ENCODE assay signal across 8 cellular contexts in genomic region chr17:7263071-7263800, GRCh38. TPM values are rescaled to one million over a fixed set of nuclear protein-coding genes. Genes with fewer than 3 reads are reported as not detected.
DNase-seq lines count a peak whose midpoint lies in the region; ATAC-seq, FAIRE-seq and TF ChIP-seq lines count a peak whose summit lies in the region.

No MANE protein-coding gene starts in this region.

- no peak overlapping the region for H2AFZ ChIP-seq in HepG2 (ENCODE audit: low read length)

- H4K20me1 ChIP-seq in HepG2 (ENCODE audit: insufficient read depth, low read length) = no peaks in the 10 kb centered on the region

- TF ChIP-seq EP300 in HepG2 (IDR thresholded peaks at IDR 0.05; ENCODE audit: low read depth in 2 of 2, low read length in 2 of 2) = no peak
- no peak for TF ChIP-seq EP300 in HepG2 (CRISPR knock-in tag; IDR thresholded peaks at IDR 0.05; ENCODE audit: borderline replicate concordance)

- BruUV-seq in HepG2 (replicated peaks; lab: Mats Ljungman, UMichigan) = no TSS peak

- H3K4me1 ChIP-seq in HUES6 (ENCODE audit: control insufficient read depth, insufficient read depth, low read length) = peaks cover 7% of the 10 kb centered on the region
- H3K4me1 ChIP-seq in ascending aorta = peaks cover 8 to 13% of the 10 kb centered on the region in 2 donors
- peaks cover 63% of the 10 kb centered on the region for H3K4me1 ChIP-seq in HepG2 (ENCODE audit: insufficient read depth, low read length)

- TF ChIP-seq CTCF in C4-2B (conservative IDR thresholded peaks at IDR 0.05) (no peak), ascending aorta (IDR thresholded peaks at IDR 0.05) (no peak), HepG2 (CRISPR knock-in tag; IDR thresholded peaks at IDR 0.05) (no peak)

- no peak for ATAC-seq in HepG2
- no peak for ATAC-seq in GM19452 (IDR thresholded peaks at IDR 0.05; ENCODE audit: unreplicated experiment)

- no peaks in the 10 kb centered on the region for H3K79me2 ChIP-seq in HepG2 (ENCODE audit: insufficient read depth, low read length)

- no peaks in the 10 kb centered on the region for H3K9me3 ChIP-seq in HUES6 (ENCODE audit: control insufficient read depth, insufficient read depth, low read depth, low read length)
- no peaks in the 10 kb centered on the region for H3K9me3 ChIP-seq in ascending aorta
- H3K9me3 ChIP-seq in HepG2 (ENCODE audit: low read length) = no peaks in the 10 kb centered on the region

- peaks cover 22% of the 10 kb centered on the region for H3K36me3 ChIP-seq in HUES6 (ENCODE audit: control insufficient read depth, insufficient read depth, low read length)
- peaks cover 0 to 17% of the 10 kb centered on the region in 2 donors for H3K36me3 ChIP-seq in ascending aorta
- H3K36me3 ChIP-seq in HepG2 (replicated peaks in 1 of 2; ENCODE audit: control insufficient read depth in 1 of 2, insufficient read depth in 2 of 2, low read length in 2 of 2) = no peaks in the 10 kb centered on the region

- H3K9ac ChIP-seq in HUES6 (ENCODE audit: low read length) (peak overlapping the region; percentile 53), HepG2 (ENCODE audit: insufficient read depth, low read depth, low read length) (no peak overlapping the region)

- FAIRE-seq in HepG2 (lab: Jason Lieb, UNC) = no peak

- in situ Hi-C loops in HepG2 (cut with HindIII; ENCODE audit: extremely low pct_ligation_motif_present, low pct_unique_long_range_greater_than_20kb) = no loop called here

- intact Hi-C loops in ascending aorta (cut with DNase I) (no loop called here), HepG2 (cut with micrococcal nuclease; ENCODE audit: unreplicated experiment) (no loop called here)

- CTCF ChIA-PET in HepG2 (lab: Yijun Ruan, JAX; ENCODE audit: low intra/inter-chr PET ratio, low total read pairs) = no interaction called here

- TF ChIP-seq RAD21 in HepG2 (CRISPR knock-in tag; IDR thresholded peaks at IDR 0.05) = no peak

- 84% methylated on average over 19 of the region's 19 CpGs for WGBS in HepG2 (ENCODE audit: low lambda C conversion rate)

- H3K27ac ChIP-seq in C4-2B (peak overlapping the region; percentile 99), HUES6 (ENCODE audit: low read depth, low read length) (peak overlapping the region; percentile 45; the same call in 1 of the 2 replicates), ascending aorta (no peak overlapping the region), HepG2 (ENCODE audit: extremely low read length, insufficient read depth, low read length) (no peak overlapping the region)

- H3K4me2 ChIP-seq in HepG2 (ENCODE audit: low read depth, low read length) = no peak overlapping the region

- DNase-seq in ascending aorta (ENCODE audit: low spot score in 2 of 2) (no peak), HepG2 (ENCODE audit: low spot score) (no peak), ureter (ENCODE audit: low spot score) (peak; percentile 90), KG1 (lab: John Stamatoyannopoulos, UW) (no peak), DMS153 treated with DMSO at 0.1 percent for 48 hours (lab: John Stamatoyannopoulos, UW; ENCODE audit: unreplicated experiment) (no peak)

- TF ChIP-seq POLR2A in HepG2 (IDR thresholded peaks at IDR 0.05; ENCODE audit: insufficient read depth in 1 of 2, low read depth in 2 of 2, low read length in 2 of 2) = no peak

- H3K4me3 ChIP-seq in HUES6 (ENCODE audit: low read depth, low read length) (peak overlapping the region; percentile 92), ascending aorta (peak overlapping the region; percentile 17 to 53), HepG2 (replicated peaks in 1 of 3; ENCODE audit: insufficient read depth in 1 of 3, low read depth in 2 of 3, low read length in 3 of 3) (no peak overlapping the region)

- peaks cover 29% of the 10 kb centered on the region; the same call in 1 of the 2 replicates for H3K27me3 ChIP-seq in HUES6 (ENCODE audit: control insufficient read depth, insufficient read depth, low read length)
- H3K27me3 ChIP-seq in ascending aorta = peaks cover 17% of the 10 kb centered on the region
- H3K27me3 ChIP-seq in HepG2 (ENCODE audit: control insufficient read depth in 1 of 2, insufficient read depth in 2 of 2, low read length in 2 of 2) = no peaks in the 10 kb centered on the region

- POLR2A ChIA-PET in HepG2 (lab: Yijun Ruan, JAX) = interaction anchor here (0.8 to 3.2 kb wide), 4 partner anchors 9 to 29 kb away, joined by 3 to 18 read pairs (median 10); partner anchors contain the start of genes CTDNEP1, DVL2, ELP5 and SLC2A4

RNA-seq across cellular contexts. Expression of gene CLDN7, which starts 1.0 kb away (rescaled TPM):
- total RNA-seq in ascending aorta (not detected), HepG2 (2016; rRNA removed; fragmentation: Illumina TruSeq; extraction: Trizol) (not detected in 2 replicates), ureter (157 TPM)
- total RNA-seq in HepG2 (2016; cell fraction: cytosol; rRNA removed; fragmentation: Illumina TruSeq; extraction: Trizol; ENCODE audit: low read depth) = not detected in 2 replicates
- not detected in 2 replicates for total RNA-seq in HepG2 (2016; cell fraction: insoluble cytoplasmic fraction; rRNA removed; fragmentation: Illumina TruSeq; extraction: Trizol)
- total RNA-seq in HepG2 (2016; cell fraction: membrane; rRNA removed; fragmentation: Illumina TruSeq; extraction: Trizol) = not detected in 2 replicates
- total RNA-seq in HepG2 (2016; cell fraction: nucleus; rRNA removed; fragmentation: Illumina TruSeq; extraction: Trizol) = not detected in 2 replicates
- polyA plus RNA-seq in HepG2 (2011; rRNA removed) = not detected in 2 replicates
- polyA plus RNA-seq in HepG2 (2011; cell fraction: cytosol; rRNA removed) = not detected in 2 replicates
- not detected in 2 replicates for polyA plus RNA-seq in HepG2 (2011; cell fraction: nucleus; rRNA removed)
- not detected in 2 replicates for polyA plus RNA-seq in HepG2 (2012)
- polyA plus RNA-seq in HepG2 (2016; cell fraction: cytosol; fragmentation: Illumina TruSeq; extraction: Trizol; ENCODE audit: low read depth) = not detected in 2 replicates
- not detected in 2 replicates for polyA plus RNA-seq in HepG2 (2016; cell fraction: insoluble cytoplasmic fraction; fragmentation: Illumina TruSeq; extraction: Trizol; ENCODE audit: low read depth)
- not detected in 2 replicates for polyA plus RNA-seq in HepG2 (2016; cell fraction: membrane; fragmentation: Illumina TruSeq; extraction: Trizol; ENCODE audit: low read depth)
- polyA plus RNA-seq in HepG2 (2016; cell fraction: nucleus; fragmentation: Illumina TruSeq; extraction: Trizol; ENCODE audit: insufficient read depth, low read depth) = not detected in 2 replicates
- polyA minus RNA-seq in HepG2 (2011; rRNA and poly(A)+ RNA removed; ENCODE audit: low replicate concordance) = 10.0 TPM in 1 of 2 replicates, not detected in the other
- polyA minus RNA-seq in HepG2 (2011; cell fraction: cytosol; rRNA and poly(A)+ RNA removed) = not detected in 2 replicates
- polyA minus RNA-seq in HepG2 (2011; cell fraction: nucleus; rRNA and poly(A)+ RNA removed) = not detected in 2 replicates

RNA-seq across cellular contexts. Expression of gene ELP5, which starts 11.2 kb away (rescaled TPM):
- 106 TPM for total RNA-seq in ascending aorta
- 68.0 and 69.8 TPM in 2 replicates for total RNA-seq in HepG2 (2016; rRNA removed; fragmentation: Illumina TruSeq; extraction: Trizol)
- 111 and 129 TPM in 2 replicates for total RNA-seq in HepG2 (2016; cell fraction: cytosol; rRNA removed; fragmentation: Illumina TruSeq; extraction: Trizol; ENCODE audit: low read depth)
- 64.4 and 71.8 TPM in 2 replicates for total RNA-seq in HepG2 (2016; cell fraction: insoluble cytoplasmic fraction; rRNA removed; fragmentation: Illumina TruSeq; extraction: Trizol)
- total RNA-seq in HepG2 (2016; cell fraction: membrane; rRNA removed; fragmentation: Illumina TruSeq; extraction: Trizol) = 142 and 154 TPM in 2 replicates
- total RNA-seq in HepG2 (2016; cell fraction: nucleus; rRNA removed; fragmentation: Illumina TruSeq; extraction: Trizol) = 40.7 and 41.3 TPM in 2 replicates
- 67.6 and 75.4 TPM in 2 replicates for polyA plus RNA-seq in HepG2 (2011; rRNA removed)
- 79.0 and 80.4 TPM in 2 replicates for polyA plus RNA-seq in HepG2 (2011; cell fraction: cytosol; rRNA removed)
- polyA plus RNA-seq in HepG2 (2011; cell fraction: nucleus; rRNA removed) = 109 and 116 TPM in 2 replicates
- 54.3 and 56.5 TPM in 2 replicates for polyA plus RNA-seq in HepG2 (2012)
- polyA plus RNA-seq in HepG2 (2016; cell fraction: cytosol; fragmentation: Illumina TruSeq; extraction: Trizol; ENCODE audit: low read depth) = 153 and 183 TPM in 2 replicates
- polyA plus RNA-seq in HepG2 (2016; cell fraction: insoluble cytoplasmic fraction; fragmentation: Illumina TruSeq; extraction: Trizol; ENCODE audit: low read depth) = 78.9 and 80.0 TPM in 2 replicates
- polyA plus RNA-seq in HepG2 (2016; cell fraction: membrane; fragmentation: Illumina TruSeq; extraction: Trizol; ENCODE audit: low read depth) = 162 and 180 TPM in 2 replicates
- 87.0 and 90.3 TPM in 2 replicates for polyA plus RNA-seq in HepG2 (2016; cell fraction: nucleus; fragmentation: Illumina TruSeq; extraction: Trizol; ENCODE audit: insufficient read depth, low read depth)
- polyA minus RNA-seq in HepG2 (2011; rRNA and poly(A)+ RNA removed; ENCODE audit: low replicate concordance) = 70.4 and 79.0 TPM in 2 replicates
- 19.7 and 20.9 TPM in 2 replicates for polyA minus RNA-seq in HepG2 (2011; cell fraction: cytosol; rRNA and poly(A)+ RNA removed)
- 29.2 and 33.6 TPM in 2 replicates for polyA minus RNA-seq in HepG2 (2011; cell fraction: nucleus; rRNA and poly(A)+ RNA removed)
- total RNA-seq in ureter = 46.3 TPM

RNA-seq across cellular contexts. Expression of gene CTDNEP1, which starts 11.7 kb away (rescaled TPM):
- total RNA-seq in ascending aorta (81.4 TPM), HepG2 (2016; rRNA removed; fragmentation: Illumina TruSeq; extraction: Trizol) (19.8 and 32.0 TPM in 2 replicates), ureter (116 TPM)
- total RNA-seq in HepG2 (2016; cell fraction: cytosol; rRNA removed; fragmentation: Illumina TruSeq; extraction: Trizol; ENCODE audit: low read depth) = 19.4 and 21.9 TPM in 2 replicates
- 18.5 and 25.6 TPM in 2 replicates for total RNA-seq in HepG2 (2016; cell fraction: insoluble cytoplasmic fraction; rRNA removed; fragmentation: Illumina TruSeq; extraction: Trizol)
- 66.8 and 71.2 TPM in 2 replicates for total RNA-seq in HepG2 (2016; cell fraction: membrane; rRNA removed; fragmentation: Illumina TruSeq; extraction: Trizol)
- total RNA-seq in HepG2 (2016; cell fraction: nucleus; rRNA removed; fragmentation: Illumina TruSeq; extraction: Trizol) = 30.3 and 34.3 TPM in 2 replicates
- polyA plus RNA-seq in HepG2 (2011; rRNA removed) = 118 and 126 TPM in 2 replicates
- polyA plus RNA-seq in HepG2 (2011; cell fraction: cytosol; rRNA removed) = 101 and 109 TPM in 2 replicates
- polyA plus RNA-seq in HepG2 (2011; cell fraction: nucleus; rRNA removed) = 101 and 114 TPM in 2 replicates
- polyA plus RNA-seq in HepG2 (2012) = 127 and 151 TPM in 2 replicates
- 143 and 153 TPM in 2 replicates for polyA plus RNA-seq in HepG2 (2016; cell fraction: cytosol; fragmentation: Illumina TruSeq; extraction: Trizol; ENCODE audit: low read depth)
- polyA plus RNA-seq in HepG2 (2016; cell fraction: insoluble cytoplasmic fraction; fragmentation: Illumina TruSeq; extraction: Trizol; ENCODE audit: low read depth) = 110 and 145 TPM in 2 replicates
- 280 and 308 TPM in 2 replicates for polyA plus RNA-seq in HepG2 (2016; cell fraction: membrane; fragmentation: Illumina TruSeq; extraction: Trizol; ENCODE audit: low read depth)
- polyA plus RNA-seq in HepG2 (2016; cell fraction: nucleus; fragmentation: Illumina TruSeq; extraction: Trizol; ENCODE audit: insufficient read depth, low read depth) = 149 and 153 TPM in 2 replicates
- polyA minus RNA-seq in HepG2 (2011; rRNA and poly(A)+ RNA removed; ENCODE audit: low replicate concordance) = 128 and 176 TPM in 2 replicates
- polyA minus RNA-seq in HepG2 (2011; cell fraction: cytosol; rRNA and poly(A)+ RNA removed) = 85.9 and 95.1 TPM in 2 replicates
- 45.1 and 50.7 TPM in 2 replicates for polyA minus RNA-seq in HepG2 (2011; cell fraction: nucleus; rRNA and poly(A)+ RNA removed)

RNA-seq across cellular contexts. Expression of gene SLC2A4, which starts 18.3 kb away (rescaled TPM):
- total RNA-seq in ascending aorta (4.9 TPM), HepG2 (2016; rRNA removed; fragmentation: Illumina TruSeq; extraction: Trizol) (2.6 and 5.8 TPM in 2 replicates), ureter (11.2 TPM)
- total RNA-seq in HepG2 (2016; cell fraction: cytosol; rRNA removed; fragmentation: Illumina TruSeq; extraction: Trizol; ENCODE audit: low read depth) = 1.1 and 1.3 TPM in 2 replicates
- 2.6 and 6.2 TPM in 2 replicates for total RNA-seq in HepG2 (2016; cell fraction: insoluble cytoplasmic fraction; rRNA removed; fragmentation: Illumina TruSeq; extraction: Trizol)
- 2.9 and 3.0 TPM in 2 replicates for total RNA-seq in HepG2 (2016; cell fraction: membrane; rRNA removed; fragmentation: Illumina TruSeq; extraction: Trizol)
- 5.2 and 8.4 TPM in 2 replicates for total RNA-seq in HepG2 (2016; cell fraction: nucleus; rRNA removed; fragmentation: Illumina TruSeq; extraction: Trizol)
- polyA plus RNA-seq in HepG2 (2011; rRNA removed) = 4.9 and 6.3 TPM in 2 replicates
- polyA plus RNA-seq in HepG2 (2011; cell fraction: cytosol; rRNA removed) = 3.9 and 5.4 TPM in 2 replicates
- 13.8 and 15.9 TPM in 2 replicates for polyA plus RNA-seq in HepG2 (2011; cell fraction: nucleus; rRNA removed)
- 1.9 and 2.8 TPM in 2 replicates for polyA plus RNA-seq in HepG2 (2012)
- 0.44 and 0.46 TPM in 2 replicates for polyA plus RNA-seq in HepG2 (2016; cell fraction: cytosol; fragmentation: Illumina TruSeq; extraction: Trizol; ENCODE audit: low read depth)
- 1.6 and 2.0 TPM in 2 replicates for polyA plus RNA-seq in HepG2 (2016; cell fraction: insoluble cytoplasmic fraction; fragmentation: Illumina TruSeq; extraction: Trizol; ENCODE audit: low read depth)
- polyA plus RNA-seq in HepG2 (2016; cell fraction: membrane; fragmentation: Illumina TruSeq; extraction: Trizol; ENCODE audit: low read depth) = 1.1 and 1.3 TPM in 2 replicates
- polyA plus RNA-seq in HepG2 (2016; cell fraction: nucleus; fragmentation: Illumina TruSeq; extraction: Trizol; ENCODE audit: insufficient read depth, low read depth) = 8.0 and 10.3 TPM in 2 replicates
- polyA minus RNA-seq in HepG2 (2011; rRNA and poly(A)+ RNA removed; ENCODE audit: low replicate concordance) = 0.68 and 20.8 TPM in 2 replicates
- polyA minus RNA-seq in HepG2 (2011; cell fraction: cytosol; rRNA and poly(A)+ RNA removed) = 5.3 and 5.8 TPM in 2 replicates
- polyA minus RNA-seq in HepG2 (2011; cell fraction: nucleus; rRNA and poly(A)+ RNA removed) = 10.2 and 10.3 TPM in 2 replicates

RNA-seq across cellular contexts. Expression of gene GABARAP, which starts 21.0 kb away (rescaled TPM):
- total RNA-seq in ascending aorta = 422 TPM
- total RNA-seq in HepG2 (2016; rRNA removed; fragmentation: Illumina TruSeq; extraction: Trizol) = 161 and 239 TPM in 2 replicates
- total RNA-seq in HepG2 (2016; cell fraction: cytosol; rRNA removed; fragmentation: Illumina TruSeq; extraction: Trizol; ENCODE audit: low read depth) = 90.5 and 100 TPM in 2 replicates
- total RNA-seq in HepG2 (2016; cell fraction: insoluble cytoplasmic fraction; rRNA removed; fragmentation: Illumina TruSeq; extraction: Trizol) = 168 and 250 TPM in 2 replicates
- total RNA-seq in HepG2 (2016; cell fraction: membrane; rRNA removed; fragmentation: Illumina TruSeq; extraction: Trizol) = 138 and 155 TPM in 2 replicates
- 68.4 and 69.0 TPM in 2 replicates for total RNA-seq in HepG2 (2016; cell fraction: nucleus; rRNA removed; fragmentation: Illumina TruSeq; extraction: Trizol)
- 274 and 310 TPM in 2 replicates for polyA plus RNA-seq in HepG2 (2011; rRNA removed)
- 305 and 428 TPM in 2 replicates for polyA plus RNA-seq in HepG2 (2011; cell fraction: cytosol; rRNA removed)
- polyA plus RNA-seq in HepG2 (2011; cell fraction: nucleus; rRNA removed) = 83.2 and 122 TPM in 2 replicates
- polyA plus RNA-seq in HepG2 (2012) = 331 and 348 TPM in 2 replicates
- 210 and 241 TPM in 2 replicates for polyA plus RNA-seq in HepG2 (2016; cell fraction: cytosol; fragmentation: Illumina TruSeq; extraction: Trizol; ENCODE audit: low read depth)
- 472 and 477 TPM in 2 replicates for polyA plus RNA-seq in HepG2 (2016; cell fraction: insoluble cytoplasmic fraction; fragmentation: Illumina TruSeq; extraction: Trizol; ENCODE audit: low read depth)
- 260 and 279 TPM in 2 replicates for polyA plus RNA-seq in HepG2 (2016; cell fraction: membrane; fragmentation: Illumina TruSeq; extraction: Trizol; ENCODE audit: low read depth)
- 204 and 210 TPM in 2 replicates for polyA plus RNA-seq in HepG2 (2016; cell fraction: nucleus; fragmentation: Illumina TruSeq; extraction: Trizol; ENCODE audit: insufficient read depth, low read depth)
- polyA minus RNA-seq in HepG2 (2011; rRNA and poly(A)+ RNA removed; ENCODE audit: low replicate concordance) = 234 and 265 TPM in 2 replicates
- 83.4 and 114 TPM in 2 replicates for polyA minus RNA-seq in HepG2 (2011; cell fraction: cytosol; rRNA and poly(A)+ RNA removed)
- polyA minus RNA-seq in HepG2 (2011; cell fraction: nucleus; rRNA and poly(A)+ RNA removed) = 37.2 and 53.3 TPM in 2 replicates
- total RNA-seq in ureter = 453 TPM

Comparison
In these comparisons a context has a peak if more than half of its experiments do, and no peak if none do; other contexts are left out.
1. H3K27ac ChIP-seq: peak in C4-2B (single experiment) and HUES6 (single experiment); none in ascending aorta (0 of 2) and HepG2 (single experiment).
2. H3K4me3 ChIP-seq: peak in HUES6 (single experiment) and ascending aorta (2 of 2); none in HepG2 (0 of 3).
3. RNA of gene CLDN7, which starts 1.0 kb away (total RNA-seq): 157 TPM in ureter (single experiment); not detected in ascending aorta (single experiment) and not detected in HepG2; every median in the first group is over 100 times any median in the second.